10 cellular contexts compared by ENCODE assay signal in genomic region chr10:47311193-47311899, GRCh38. TPM values are rescaled to one million over a fixed set of nuclear protein-coding genes. Genes with fewer than 3 reads are reported as not detected.
DNase-seq lines count a peak whose midpoint lies in the region; ATAC-seq and TF ChIP-seq lines count a peak whose summit lies in the region.
"Had no signal": no experiment of that assay in that cellular context is flagged by ENCODE, and none has a peak within 500 bp of the region (broad histone marks: within the 10 kb centered on the region; RNA-seq: fewer than 3 reads in every experiment).

No MANE protein-coding gene starts in this region.

- no peaks in the 10 kb centered on the region for H3K27me3 Mint-ChIP-seq in activated T-cell treated with anti-CD3 and anti-CD28 coated beads, Interleukin-2, amount 50 U/mL, for 24 hours
- H3K27me3 Mint-ChIP-seq in naive thymus-derived CD8-positive, alpha-beta T cell: no peaks in the 10 kb centered on the region
- H3K27me3 Mint-ChIP-seq: stimulated activated naive CD8-positive, alpha-beta T cell treated with anti-CD3 and anti-CD28 coated beads, Interleukin-15, Interleukin-2, amounts not matched to agents 100 ng/mL and 50 ng/mL, for 24 hours had no signal

- no peak overlapping the region for H3K27ac ChIP-seq in tibial nerve
- no peak overlapping the region for H3K27ac ChIP-seq in ovary

- no peaks in the 10 kb centered on the region for H3K36me3 Mint-ChIP-seq in activated T-cell treated with anti-CD3 and anti-CD28 coated beads, Interleukin-2, amount 50 U/mL, for 24 hours (ENCODE audit: low read depth)
- no peaks in the 10 kb centered on the region for H3K36me3 Mint-ChIP-seq in naive thymus-derived CD8-positive, alpha-beta T cell

- no peak overlapping the region for H3K4me3 Mint-ChIP-seq in activated T-cell treated with anti-CD3 and anti-CD28 coated beads, Interleukin-2, amount 50 U/mL, for 24 hours
- H3K4me3 Mint-ChIP-seq in naive thymus-derived CD8-positive, alpha-beta T cell: peak overlapping the region; percentile 24 to 79 (median 66)
- H3K4me3 Mint-ChIP-seq: stimulated activated naive CD8-positive, alpha-beta T cell treated with anti-CD3 and anti-CD28 coated beads, Interleukin-15, Interleukin-2, amounts not matched to agents 100 ng/mL and 50 ng/mL, for 24 hours had no signal

- H3K27me3 ChIP-seq in tibial nerve: no peaks in the 10 kb centered on the region
- H3K27me3 ChIP-seq in ovary: no peaks in the 10 kb centered on the region

- no peak for TF ChIP-seq CTCF in tibial nerve (IDR thresholded peaks at IDR 0.05)
- TF ChIP-seq CTCF in ovary (IDR thresholded peaks at IDR 0.05): no peak

- H3K9me3 Mint-ChIP-seq in activated T-cell treated with anti-CD3 and anti-CD28 coated beads, Interleukin-2, amount 50 U/mL, for 24 hours: no peaks in the 10 kb centered on the region
- H3K9me3 Mint-ChIP-seq in naive thymus-derived CD8-positive, alpha-beta T cell: no peaks in the 10 kb centered on the region
- H3K9me3 Mint-ChIP-seq: stimulated activated naive CD8-positive, alpha-beta T cell treated with anti-CD3 and anti-CD28 coated beads, Interleukin-15, Interleukin-2, amounts not matched to agents 100 ng/mL and 50 ng/mL, for 24 hours had no signal

- H3K4me1 Mint-ChIP-seq in activated T-cell treated with anti-CD3 and anti-CD28 coated beads, Interleukin-2, amount 50 U/mL, for 24 hours (ENCODE audit: low read depth): peaks cover 32% of the 10 kb centered on the region
- peaks cover 25 to 45% (median 35%) of the 10 kb centered on the region in 4 donors for H3K4me1 Mint-ChIP-seq in naive thymus-derived CD8-positive, alpha-beta T cell

- H3K4me1 ChIP-seq in tibial nerve (peaks cover 0 to 10% (median 0%) of the 10 kb centered on the region in 4 donors), ovary (ENCODE audit: insufficient read depth) (no peaks in the 10 kb centered on the region)

- H3K4me3 ChIP-seq in tibial nerve (no peak overlapping the region), ovary (no peak overlapping the region)

- WGBS in tibial nerve, 2 donors: 56 to 62% methylated on average over 9 of the region's 9 CpGs
- WGBS in ovary, 3 donors: 13 to 18% (median 15%) methylated on average over 9 of the region's 9 CpGs

- H3K9me3 ChIP-seq in tibial nerve (no peaks in the 10 kb centered on the region), ovary (no peaks in the 10 kb centered on the region)

- POLR2A ChIA-PET in naive thymus-derived CD8-positive, alpha-beta T cell (lab: Charles Lee): interaction anchor here (0.8 to 3.2 kb wide), 10 partner anchors 9 to 287 kb away, joined by 3 to 23 read pairs (median 5); no protein-coding TSS in a partner anchor

- H3K36me3 ChIP-seq in tibial nerve: peaks cover 0 to 6% (median 0%) of the 10 kb centered on the region in 3 donors
- H3K36me3 ChIP-seq in ovary: no peaks in the 10 kb centered on the region

- peak; percentile 27 for DNase-seq in Daoy (ENCODE audit: low read depth)
- peak; percentile 2 for DNase-seq in NCI-H510A (lab: John Stamatoyannopoulos, UW)
- peak; percentile 61 for DNase-seq in activated T-cell treated with anti-CD3 and anti-CD28 coated beads, Interleukin-2, amount 50 U/mL, for 24 hours
- DNase-seq in naive thymus-derived CD8-positive, alpha-beta T cell: peak; percentile 23 to 87 (median 62)
- DNase-seq in tibial nerve (ENCODE audit: low spot score in 2 of 2): no peak
- no peak for DNase-seq in ovary
- no peak for DNase-seq in kidney glomerular epithelial cell (lab: John Stamatoyannopoulos, UW)

- peak overlapping the region; percentile 83 for H3K27ac Mint-ChIP-seq in activated T-cell treated with anti-CD3 and anti-CD28 coated beads, Interleukin-2, amount 50 U/mL, for 24 hours
- peak overlapping the region; percentile 80 to 93 (median 88) for H3K27ac Mint-ChIP-seq in naive thymus-derived CD8-positive, alpha-beta T cell

- TF ChIP-seq POLR2A in tibial nerve (IDR thresholded peaks at IDR 0.05) (no peak), ovary (IDR thresholded peaks at IDR 0.05) (no peak)

- intact Hi-C loops in ovary (cut with DNase I): loop anchor here in 2 of 4 donors (5.0 to 10.0 kb wide), 2 partner anchors 287 to 289 kb away; no protein-coding TSS in a partner anchor

- peak; percentile 88 for ATAC-seq in naive thymus-derived CD8-positive, alpha-beta T cell
- ATAC-seq in HG02840 (IDR thresholded peaks at IDR 0.05; ENCODE audit: low FRiP score, unreplicated experiment): no peak

- no peak for TF ChIP-seq EP300 in tibial nerve (IDR thresholded peaks at IDR 0.05)
- TF ChIP-seq EP300 in ovary (IDR thresholded peaks at IDR 0.05): no peak

RNA-seq across cellular contexts. Expression of gene GDF2, which starts 10.9 kb away (rescaled TPM):
- not detected in 2 replicates for total RNA-seq in Daoy (2014; rRNA removed; shearing (Covaris generic))
- total RNA-seq in naive thymus-derived CD8-positive, alpha-beta T cell: not detected
- not detected for polyA plus RNA-seq in naive thymus-derived CD8-positive, alpha-beta T cell
- not detected for total RNA-seq in tibial nerve
- not detected for total RNA-seq in ovary
- polyA plus RNA-seq in ovary: not detected
- total RNA-seq: frontal cortex had no signal

RNA-seq across cellular contexts. Expression of gene GDF10, which starts 11.3 kb away (rescaled TPM):
- 0.23 TPM in 1 of 2 replicates, not detected in the other for total RNA-seq in Daoy (2014; rRNA removed; shearing (Covaris generic))
- under 1 TPM; 0.74 to 0.75 TPM for total RNA-seq in naive thymus-derived CD8-positive, alpha-beta T cell
- under 1 TPM in 2 of 3 donors, not detected in 1; 0.26 to 0.60 TPM for polyA plus RNA-seq in naive thymus-derived CD8-positive, alpha-beta T cell
- total RNA-seq in tibial nerve (10 to 100 TPM; 10.2 to 48.2 (median 22.9) TPM), ovary (under 1 TPM in 4 of 7 donors, not detected in 3; 0.40 to 0.80 (median 0.53) TPM)
- polyA plus RNA-seq in ovary: 1 to 10 TPM in 1 of 2 donors, under 1 TPM in 1; 0.12 to 1.2 TPM

RNA-seq across cellular contexts. Expression of gene RBP3, which starts 36.8 kb away (rescaled TPM):
- total RNA-seq in Daoy (2014; rRNA removed; shearing (Covaris generic)): not detected in 2 replicates
- not detected for total RNA-seq in naive thymus-derived CD8-positive, alpha-beta T cell
- not detected for polyA plus RNA-seq in naive thymus-derived CD8-positive, alpha-beta T cell
- not detected for total RNA-seq in tibial nerve
- not detected for total RNA-seq in ovary
- not detected for polyA plus RNA-seq in ovary
- total RNA-seq: frontal cortex had no signal

Comparison
In these comparisons a context has a peak if more than half of its experiments do, and no peak if none do; other contexts are left out.
1. DNase-seq: peak in Daoy (single experiment), NCI-H510A (single experiment), activated T-cell treated with anti-CD3 and anti-CD28 coated beads, Interleukin-2, amount 50 U/mL, for 24 hours (single experiment) and naive thymus-derived CD8-positive, alpha-beta T cell (10 of 10); none in tibial nerve (0 of 2), ovary (0 of 5) and kidney glomerular epithelial cell (single experiment).